ENCODE assay signal across 8 cellular contexts in genomic region chr16:87492241-87492635, GRCh38. TPM values are rescaled to one million over a fixed set of nuclear protein-coding genes. Genes with fewer than 3 reads are reported as not detected.
DNase-seq lines count a peak whose midpoint lies in the region; ATAC-seq and TF ChIP-seq lines count a peak whose summit lies in the region.

No MANE protein-coding gene starts in this region.

- WGBS in suprapubic skin: 0% methylated on average over 2 of the region's 88 CpGs

- H3K27me3 ChIP-seq in iPS-20b (ENCODE audit: insufficient read depth, low read length) (peaks cover 10% of the 10 kb centered on the region; the same call in 1 of the 2 replicates), suprapubic skin (no peaks in the 10 kb centered on the region)

- peak overlapping the region; percentile 68 for H3K4me3 Mint-ChIP-seq in activated CD4-positive, alpha-beta T cell treated with anti-CD3 and anti-CD28 coated beads, Interleukin-2, amount 10 ng/mL, durations not matched to agents 7 days and 5 days
- peak overlapping the region; percentile 66 for H3K4me3 Mint-ChIP-seq in activated CD8-positive, alpha-beta T cell treated with anti-CD3 and anti-CD28 coated beads, Interleukin-2, amount 10 ng/mL, durations not matched to agents 7 days and 5 days

- no peaks in the 10 kb centered on the region for H3K9me3 Mint-ChIP-seq in activated CD4-positive, alpha-beta T cell treated with anti-CD3 and anti-CD28 coated beads, Interleukin-2, amount 10 ng/mL, durations not matched to agents 7 days and 5 days
- no peaks in the 10 kb centered on the region for H3K9me3 Mint-ChIP-seq in activated CD8-positive, alpha-beta T cell treated with anti-CD3 and anti-CD28 coated beads, Interleukin-2, amount 10 ng/mL, durations not matched to agents 7 days and 5 days (ENCODE audit: insufficient read depth)

- peak overlapping the region; percentile 66 for H3K27ac Mint-ChIP-seq in activated CD4-positive, alpha-beta T cell treated with anti-CD3 and anti-CD28 coated beads, Interleukin-2, amount 10 ng/mL, durations not matched to agents 7 days and 5 days
- no peak overlapping the region for H3K27ac Mint-ChIP-seq in activated CD8-positive, alpha-beta T cell treated with anti-CD3 and anti-CD28 coated beads, Interleukin-2, amount 10 ng/mL, durations not matched to agents 7 days and 5 days

- CTCF ChIA-PET in activated CD4-positive, alpha-beta T cell treated with anti-CD3 and anti-CD28 coated beads, Interleukin-2, amount 10 ng/mL, durations not matched to agents 7 days and 5 days (lab: Charles Lee): no interaction called here
- CTCF ChIA-PET in activated CD8-positive, alpha-beta T cell treated with anti-CD3 and anti-CD28 coated beads, Interleukin-2, amount 10 ng/mL, durations not matched to agents 7 days and 5 days (lab: Charles Lee): no interaction called here

- POLR2A ChIA-PET in activated CD4-positive, alpha-beta T cell treated with anti-CD3 and anti-CD28 coated beads, Interleukin-2, amount 10 ng/mL, durations not matched to agents 7 days and 5 days (lab: Charles Lee): no interaction called here
- POLR2A ChIA-PET in activated CD8-positive, alpha-beta T cell treated with anti-CD3 and anti-CD28 coated beads, Interleukin-2, amount 10 ng/mL, durations not matched to agents 7 days and 5 days (lab: Charles Lee): interaction anchor here (1.3 kb wide), 1 partner anchor 28 kb away, joined by 4 read pairs; no protein-coding TSS in a partner anchor

- no peaks in the 10 kb centered on the region for H3K36me3 Mint-ChIP-seq in activated CD4-positive, alpha-beta T cell treated with anti-CD3 and anti-CD28 coated beads, Interleukin-2, amount 10 ng/mL, durations not matched to agents 7 days and 5 days (ENCODE audit: low read depth)
- no peaks in the 10 kb centered on the region for H3K36me3 Mint-ChIP-seq in activated CD8-positive, alpha-beta T cell treated with anti-CD3 and anti-CD28 coated beads, Interleukin-2, amount 10 ng/mL, durations not matched to agents 7 days and 5 days (ENCODE audit: low read depth)

- no peak for TF ChIP-seq CTCF in suprapubic skin (IDR thresholded peaks at IDR 0.05)

- no peak for ATAC-seq in activated CD8-positive, alpha-beta T cell treated with anti-CD3 and anti-CD28 coated beads, Interleukin-2, amount 10 ng/mL, durations not matched to agents 7 days and 5 days
- ATAC-seq in HG03045 (IDR thresholded peaks at IDR 0.05; ENCODE audit: unreplicated experiment): no peak

- H3K4me1 ChIP-seq in iPS-20b (ENCODE audit: insufficient read depth, low read length) (peaks cover 12% of the 10 kb centered on the region; the same call in 1 of the 2 replicates), suprapubic skin (peaks cover 52% of the 10 kb centered on the region)

- H3K4me1 Mint-ChIP-seq in activated CD4-positive, alpha-beta T cell treated with anti-CD3 and anti-CD28 coated beads, Interleukin-2, amount 10 ng/mL, durations not matched to agents 7 days and 5 days: peaks cover 54% of the 10 kb centered on the region
- peaks cover 43% of the 10 kb centered on the region for H3K4me1 Mint-ChIP-seq in activated CD8-positive, alpha-beta T cell treated with anti-CD3 and anti-CD28 coated beads, Interleukin-2, amount 10 ng/mL, durations not matched to agents 7 days and 5 days (ENCODE audit: low read depth)

- no peak for TF ChIP-seq POLR2A in suprapubic skin (IDR thresholded peaks at IDR 0.05)

- no peak for DNase-seq in activated CD4-positive, alpha-beta T cell treated with anti-CD3 and anti-CD28 coated beads, Interleukin-2, amount 10 ng/mL, durations not matched to agents 7 days and 5 days
- no peak for DNase-seq in activated CD4-positive, alpha-beta T cell treated with anti-CD3 and anti-CD28 coated beads, Interleukin-2, amount 50 U/mL, for 48 hours
- no peak for DNase-seq in activated CD8-positive, alpha-beta T cell treated with anti-CD3 and anti-CD28 coated beads, Interleukin-2, amount 10 ng/mL, durations not matched to agents 7 days and 5 days
- DNase-seq in suprapubic skin (ENCODE audit: low spot score in 2 of 2) (no peak), Ammon's horn (ENCODE audit: low spot score) (no peak)
- no peak for DNase-seq in activated CD4-positive, alpha-beta T cell treated with anti-CD3 and anti-CD28 coated beads for 48 hours

- TF ChIP-seq EP300 in suprapubic skin (IDR thresholded peaks at IDR 0.05): no peak

- no peak overlapping the region for H3K9ac ChIP-seq in iPS-20b (ENCODE audit: low read depth, low read length)

- peaks cover 14% of the 10 kb centered on the region for H3K27me3 Mint-ChIP-seq in activated CD4-positive, alpha-beta T cell treated with anti-CD3 and anti-CD28 coated beads, Interleukin-2, amount 10 ng/mL, durations not matched to agents 7 days and 5 days
- H3K27me3 Mint-ChIP-seq in activated CD8-positive, alpha-beta T cell treated with anti-CD3 and anti-CD28 coated beads, Interleukin-2, amount 10 ng/mL, durations not matched to agents 7 days and 5 days (ENCODE audit: low read depth): peaks cover 47% of the 10 kb centered on the region

- H3K4me3 ChIP-seq in iPS-20b (ENCODE audit: low read length) (peak overlapping the region; percentile 67; the same call in 1 of the 2 replicates), suprapubic skin (peak overlapping the region; percentile 52)

- H3K36me3 ChIP-seq in iPS-20b (ENCODE audit: insufficient read depth, low read depth, low read length) (no peaks in the 10 kb centered on the region), suprapubic skin (no peaks in the 10 kb centered on the region)

- H3K9me3 ChIP-seq in iPS-20b (ENCODE audit: insufficient read depth, low read depth, low read length) (no peaks in the 10 kb centered on the region), suprapubic skin (no peaks in the 10 kb centered on the region)

- H3K27ac ChIP-seq in iPS-20b (ENCODE audit: low read length) (no peak overlapping the region), suprapubic skin (peak overlapping the region; percentile 84)

RNA-seq across cellular contexts. Expression of gene ZCCHC14, which starts 0.6 kb away (rescaled TPM):
- 1 to 10 TPM; 7.6 to 7.9 TPM for total RNA-seq in activated CD4-positive, alpha-beta T cell treated with anti-CD3 and anti-CD28 coated beads, Interleukin-2, amount 10 ng/mL, durations not matched to agents 7 days and 5 days
- 1 to 10 TPM; 2.6 to 2.7 TPM for total RNA-seq in activated CD8-positive, alpha-beta T cell treated with anti-CD3 and anti-CD28 coated beads, Interleukin-2, amount 10 ng/mL, durations not matched to agents 7 days and 5 days
- total RNA-seq in suprapubic skin: 10 to 100 TPM; 21.8 to 64.0 (median 28.8) TPM
